Comparison of ENCODE assay signal across 17 cellular contexts in genomic region chr4:100169796-100170485, GRCh38. TPM values are rescaled to one million over a fixed set of nuclear protein-coding genes. Genes with fewer than 3 reads are reported as not detected.
"Had no signal": no experiment of that assay in that cellular context is flagged by ENCODE, and none has a peak within 500 bp of the region (broad histone marks: within the 10 kb centered on the region; RNA-seq: fewer than 3 reads in every experiment).

No MANE protein-coding gene starts in this region.

- DNase-seq: activated CD4-positive, alpha-beta T cell treated with anti-CD3 and anti-CD28 coated beads, Interleukin-2, amount 50 U/mL, for 4 hours; activated CD4-positive, CD25-positive, alpha-beta regulatory T cell treated with anti-CD3 and anti-CD28 coated beads, Interleukin-2, amount 50 U/mL, for 72 hours; activated gamma-delta T cell treated with Interleukin-2 at 50 U/mL for 16 hours; activated naive CD8-positive, alpha-beta T cell treated with anti-CD3 and anti-CD28 coated beads, Interleukin-2, amount 10 ng/mL, durations not matched to agents 7 days and 5 days; activated T-cell treated with anti-CD3 and anti-CD28 coated beads, Interleukin-2, amount 50 U/mL, for 4 hours; hypothalamus; left cardiac atrium; naive thymus-derived CD4-positive, alpha-beta T cell; retina; stimulated activated CD4-positive, alpha-beta T cell treated with anti-CD3 and anti-CD28 coated beads, Interleukin-4, amount 100 ng/mL, for 4 hours; stomach; uterus had no signal

- H3K4me3 ChIP-seq: ascending aorta, cardiac muscle cell, lung, stomach, uterus had no signal

- H3K4me3 Mint-ChIP-seq: activated naive CD8-positive, alpha-beta T cell treated with anti-CD3 and anti-CD28 coated beads, Interleukin-2, amount 10 ng/mL, durations not matched to agents 7 days and 5 days; activated T-cell treated with anti-CD3 and anti-CD28 coated beads, Interleukin-2, amount 50 U/mL, for 4 hours; naive thymus-derived CD4-positive, alpha-beta T cell had no signal

- H3K79me2 ChIP-seq: parathyroid adenoma had no signal

- H3K27me3 Mint-ChIP-seq: activated naive CD8-positive, alpha-beta T cell treated with anti-CD3 and anti-CD28 coated beads, Interleukin-2, amount 10 ng/mL, durations not matched to agents 7 days and 5 days had no signal

- ATAC-seq: activated T-cell treated with anti-CD3 and anti-CD28 coated beads, Interleukin-2, amount 50 U/mL, for 4 hours; left cardiac atrium; naive thymus-derived CD4-positive, alpha-beta T cell had no signal

- FAIRE-seq: colon had no signal

- H3K9me3 Mint-ChIP-seq: activated T-cell treated with anti-CD3 and anti-CD28 coated beads, Interleukin-2, amount 50 U/mL, for 4 hours had no signal

- H3K9ac ChIP-seq: parathyroid adenoma had no signal

- H3K36me3 Mint-ChIP-seq: activated naive CD8-positive, alpha-beta T cell treated with anti-CD3 and anti-CD28 coated beads, Interleukin-2, amount 10 ng/mL, durations not matched to agents 7 days and 5 days had no signal

- H2AFZ ChIP-seq: parathyroid adenoma had no signal

- H3K9me3 ChIP-seq: ascending aorta, stomach, uterus had no signal

- H3K4me1 ChIP-seq: parathyroid adenoma, stomach, uterus had no signal

- H3K36me3 ChIP-seq: ascending aorta, cardiac muscle cell, stomach, uterus had no signal

- H3K27me3 ChIP-seq: ascending aorta, cardiac muscle cell, stomach, uterus had no signal

- H3K27ac ChIP-seq: ascending aorta, cardiac muscle cell, parathyroid adenoma, stomach, uterus had no signal

- H3K27ac Mint-ChIP-seq: activated naive CD8-positive, alpha-beta T cell treated with anti-CD3 and anti-CD28 coated beads, Interleukin-2, amount 10 ng/mL, durations not matched to agents 7 days and 5 days; naive thymus-derived CD4-positive, alpha-beta T cell had no signal

RNA-seq across cellular contexts. Expression of gene DDIT4L, which starts 20.3 kb away (rescaled TPM):
- polyA plus RNA-seq: naive thymus-derived CD4-positive, alpha-beta T cell had no signal
